30 cellular contexts compared by ENCODE assay signal in the genomic region with DNA sequence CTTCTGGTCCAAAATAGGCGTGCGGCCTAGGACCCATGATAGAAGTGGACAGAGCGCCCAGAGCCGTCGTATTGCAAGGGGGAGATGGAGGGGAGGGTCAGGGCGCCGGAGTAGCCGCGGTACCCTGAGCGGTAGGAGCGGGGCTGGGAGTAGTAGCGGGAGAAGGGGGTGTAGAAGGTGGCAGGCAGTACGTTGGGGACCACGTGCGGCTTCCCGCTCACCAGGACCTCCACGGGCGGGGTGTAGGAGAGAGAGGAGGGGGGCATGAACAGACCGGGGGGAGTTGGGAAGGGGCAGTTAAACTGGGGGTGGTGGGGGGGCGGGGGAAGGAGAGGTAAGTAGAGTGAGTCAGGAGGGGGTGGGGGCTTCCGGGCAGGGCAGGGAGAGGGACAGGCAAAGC. TPM values are rescaled to one million over a fixed set of nuclear protein-coding genes. Genes with fewer than 3 reads are reported as not detected.
DNase-seq lines count a peak whose midpoint lies in the region; ATAC-seq and TF ChIP-seq lines count a peak whose summit lies in the region.
"Had no signal": no experiment of that assay in that cellular context is flagged by ENCODE, and none has a peak within 500 bp of the region (broad histone marks: within the 10 kb centered on the region; RNA-seq: fewer than 3 reads in every experiment).

No MANE protein-coding gene starts in this region.

- H3K4me1 ChIP-seq in breast epithelium = peaks cover 0 to 6% of the 10 kb centered on the region in 2 donors
- H3K4me1 ChIP-seq in stomach = peaks cover 29 to 62% (median 41%) of the 10 kb centered on the region in 4 donors

- H3K27me3 ChIP-seq in breast epithelium (no peaks in the 10 kb centered on the region), stomach (no peaks in the 10 kb centered on the region)
- H3K27me3 ChIP-seq: cardiac muscle cell, upper lobe of left lung had no signal

- TF ChIP-seq CTCF in MCF 10A (IDR thresholded peaks at IDR 0.05; ENCODE audit: unreplicated experiment) (no peak), breast epithelium (IDR thresholded peaks at IDR 0.05) (no peak), stomach (IDR thresholded peaks at IDR 0.05) (no peak), osteocyte (IDR thresholded peaks at IDR 0.05) (no peak)

- peaks cover 45% of the 10 kb centered on the region for H3K36me3 Mint-ChIP-seq in MCF 10A (ENCODE audit: insufficient read depth, unreplicated experiment)
- peaks cover 5% of the 10 kb centered on the region for H3K36me3 Mint-ChIP-seq in T-helper 17 cell (ENCODE audit: low read depth)
- peaks cover 16% of the 10 kb centered on the region for H3K36me3 Mint-ChIP-seq in memory B cell
- peaks cover 12% of the 10 kb centered on the region for H3K36me3 Mint-ChIP-seq in osteocyte (ENCODE audit: unreplicated experiment)

- H3K4me3 ChIP-seq in breast epithelium (no peak overlapping the region), stomach (no peak overlapping the region)
- H3K4me3 ChIP-seq: BLaER1, cardiac muscle cell, coronary artery, skin epidermis, upper lobe of left lung had no signal

- H3K27me3 Mint-ChIP-seq in MCF 10A (ENCODE audit: insufficient read depth, unreplicated experiment) (no peaks in the 10 kb centered on the region), T-helper 17 cell (no peaks in the 10 kb centered on the region), memory B cell (peaks cover 2% of the 10 kb centered on the region), osteocyte (ENCODE audit: unreplicated experiment) (no peaks in the 10 kb centered on the region)

- H3K27ac Mint-ChIP-seq in MCF 10A (ENCODE audit: low read depth, unreplicated experiment) (peak overlapping the region; percentile 50), T-helper 17 cell (peak overlapping the region; percentile 78), memory B cell (peak overlapping the region; percentile 86), osteocyte (ENCODE audit: unreplicated experiment) (no peak overlapping the region)
- H3K27ac Mint-ChIP-seq: activated T-helper 1 cell treated with anti-CD3 and anti-CD28 coated beads, Interleukin-12 subunit alpha, Interleukin-12 subunit beta, Interleukin-2, Interleukin-4 antibody, amounts not matched to agents 30 ng/mL and 10 ng/mL and 1 ng/mL, durations not matched to agents 14 hours and 24 hours and 36 hours had no signal

- POLR2A ChIA-PET in MCF 10A (lab: Yijun Ruan, JAX) = interaction anchor here (0.8 to 4.6 kb wide), 9 partner anchors 9 to 55 kb away, joined by 3 to 56 read pairs (median 7); partner anchors contain the start of gene ST6GALNAC2

- H3K27ac ChIP-seq in breast epithelium (peak overlapping the region in 1 of 2 donors; percentile 77), stomach (peak overlapping the region in 4 of 5 donors; percentile 50 to 65 (median 56))
- H3K27ac ChIP-seq: BLaER1, cardiac muscle cell, coronary artery had no signal

- H3K4me3 Mint-ChIP-seq in MCF 10A (ENCODE audit: unreplicated experiment) (no peak overlapping the region), T-helper 17 cell (peak overlapping the region; percentile 19), memory B cell (peak overlapping the region; percentile 15), osteocyte (ENCODE audit: unreplicated experiment) (no peak overlapping the region)
- H3K4me3 Mint-ChIP-seq: activated T-helper 1 cell treated with anti-CD3 and anti-CD28 coated beads, Interleukin-12 subunit alpha, Interleukin-12 subunit beta, Interleukin-2, Interleukin-4 antibody, amounts not matched to agents 30 ng/mL and 10 ng/mL and 1 ng/mL, durations not matched to agents 14 hours and 24 hours and 36 hours; IgD-negative memory B cell had no signal

- H3K9me3 ChIP-seq in breast epithelium = no peaks in the 10 kb centered on the region
- H3K9me3 ChIP-seq in T-helper 17 cell (ENCODE audit: control insufficient read depth, low read length, poor library complexity, severe bottlenecking) = no peaks in the 10 kb centered on the region
- H3K9me3 ChIP-seq in stomach = no peaks in the 10 kb centered on the region
- H3K9me3 ChIP-seq: upper lobe of left lung had no signal

- no peak for DNase-seq in MCF 10A (ENCODE audit: unreplicated experiment)
- DNase-seq in breast epithelium (ENCODE audit: low spot score in 2 of 2) = no peak
- no peak for DNase-seq in T-helper 17 cell
- no peak for DNase-seq in memory B cell (ENCODE audit: low spot score in 2 of 2)
- no peak for DNase-seq in stomach
- DNase-seq in osteocyte (ENCODE audit: extremely low spot score, unreplicated experiment) = no peak
- no peak for DNase-seq in DMS 273 treated with DMSO at 0.1 percent for 48 hours (lab: John Stamatoyannopoulos, UW)
- DNase-seq: activated CD4-positive, alpha-beta T cell treated with anti-CD3 and anti-CD28 coated beads, Interleukin-2, amount 50 U/mL, for 1 hour; activated naive CD4-positive, alpha-beta T cell treated with anti-CD3 and anti-CD28 coated beads, Interleukin-2, amount 50 U/mL, for 16 hours; COR-L47; DND-41; left cardiac atrium; mesendoderm; NCI-H1092 treated with DMSO at 0.1 percent for 48 hours; NCI-H187 treated with DMSO at 0.1 percent for 48 hours; NCI-H2171 treated with DMSO at 0.1 percent for 48 hours; NK-92 treated with Interleukin-12 subunit alpha and Interleukin-12 subunit beta, amount 100 ng/mL, for 24 hours; SHP77; T-helper 9 cell; upper lobe of left lung had no signal

- TF ChIP-seq POLR2A in breast epithelium (IDR thresholded peaks at IDR 0.05) (no peak), stomach (IDR thresholded peaks at IDR 0.05) (no peak)

- intact Hi-C loops in MCF 10A (cut with micrococcal nuclease) (no loop called here), breast epithelium (cut with DNase I; ENCODE audit: low total_unique reads) (no loop called here), stomach (cut with DNase I; ENCODE audit: low total_unique reads) (no loop called here)

- CTCF ChIA-PET in MCF 10A (lab: Yijun Ruan, JAX) = interaction anchor here (0.8 kb wide), 1 partner anchor 55 kb away, joined by 3 read pairs; no protein-coding TSS in a partner anchor

- H3K9me3 Mint-ChIP-seq in MCF 10A (ENCODE audit: unreplicated experiment) (no peaks in the 10 kb centered on the region), memory B cell (no peaks in the 10 kb centered on the region), osteocyte (ENCODE audit: unreplicated experiment) (no peaks in the 10 kb centered on the region)
- H3K9me3 Mint-ChIP-seq: activated T-helper 1 cell treated with anti-CD3 and anti-CD28 coated beads, Interleukin-12 subunit alpha, Interleukin-12 subunit beta, Interleukin-2, Interleukin-4 antibody, amounts not matched to agents 30 ng/mL and 10 ng/mL and 1 ng/mL, durations not matched to agents 14 hours and 24 hours and 36 hours; IgD-negative memory B cell had no signal

- H3K4me1 Mint-ChIP-seq in MCF 10A (ENCODE audit: insufficient read depth, unreplicated experiment) = peaks cover 23% of the 10 kb centered on the region
- H3K4me1 Mint-ChIP-seq in T-helper 17 cell = peaks cover 26% of the 10 kb centered on the region
- peaks cover 37% of the 10 kb centered on the region for H3K4me1 Mint-ChIP-seq in memory B cell
- H3K4me1 Mint-ChIP-seq in osteocyte (ENCODE audit: unreplicated experiment) = peaks cover 12% of the 10 kb centered on the region

- BruUV-seq in MCF 10A (replicated peaks; lab: Mats Ljungman, UMichigan) = no TSS peak

- WGBS in stomach, 5 donors = 46 to 63% (median 60%) methylated on average over 15 to 21 of the region's 21 CpGs

- H3K36me3 ChIP-seq in breast epithelium (no peaks in the 10 kb centered on the region), stomach (peaks cover 6 to 29% (median 27%) of the 10 kb centered on the region in 4 donors)

- TF ChIP-seq EP300 in stomach (IDR thresholded peaks at IDR 0.05) = no peak

- ATAC-seq in T-helper 17 cell = no peak
- no peak for ATAC-seq in memory B cell (ENCODE audit: low read depth)
- ATAC-seq in GM19328 (IDR thresholded peaks at IDR 0.05; ENCODE audit: unreplicated experiment) = no peak

RNA-seq across cellular contexts. Expression of gene ST6GALNAC2, which starts 16.9 kb away (rescaled TPM):
- total RNA-seq in MCF 10A (2022) = 5.0 and 7.7 TPM in 2 replicates
- total RNA-seq in breast epithelium = 10 to 100 TPM; 10.5 to 39.8 (median 12.0) TPM
- 1 to 10 TPM in 1 of 2 donors, under 1 TPM in 1; 0.68 to 2.2 TPM for total RNA-seq in T-helper 17 cell
- 10 to 100 TPM in 2 of 5 donors, 1 to 10 TPM in 3; 1.2 to 17.8 (median 3.6) TPM for total RNA-seq in stomach
- 10 to 100 TPM in 1 of 3 donors, 1 to 10 TPM in 2; 3.9 to 17.1 (median 5.5) TPM for polyA plus RNA-seq in stomach
- total RNA-seq in osteocyte = 1.9 and 3.3 TPM in 2 replicates
- total RNA-seq: A673; activated T-helper 1 cell treated with anti-CD3 and anti-CD28 coated beads, Interleukin-12 subunit alpha, Interleukin-12 subunit beta, Interleukin-2, Interleukin-4 antibody, amounts not matched to agents 30 ng/mL and 10 ng/mL and 1 ng/mL, durations not matched to agents 14 hours and 24 hours and 36 hours; frontal cortex had no signal

RNA-seq across cellular contexts. Expression of gene PRCD, which starts 28.9 kb away (rescaled TPM):
- total RNA-seq in MCF 10A (2022) = not detected in 2 replicates
- total RNA-seq in breast epithelium = 1 to 10 TPM; 1.5 to 7.2 (median 4.9) TPM
- total RNA-seq in T-helper 17 cell = 1 to 10 TPM in 1 of 2 donors, not detected in 1; 1.1 TPM
- 1 to 10 TPM in 1 of 5 donors, under 1 TPM in 1, not detected in 3; 0.72 to 5.7 TPM for total RNA-seq in stomach
- 10 to 100 TPM in 1 of 3 donors, 1 to 10 TPM in 2; 3.6 to 12.2 (median 4.2) TPM for polyA plus RNA-seq in stomach
- total RNA-seq in osteocyte = 1.3 and 1.4 TPM in 2 replicates
- total RNA-seq: A673; activated T-helper 1 cell treated with anti-CD3 and anti-CD28 coated beads, Interleukin-12 subunit alpha, Interleukin-12 subunit beta, Interleukin-2, Interleukin-4 antibody, amounts not matched to agents 30 ng/mL and 10 ng/mL and 1 ng/mL, durations not matched to agents 14 hours and 24 hours and 36 hours; myocyte had no signal

RNA-seq across cellular contexts. Expression of gene CYGB, which starts 31.3 kb away (rescaled TPM):
- total RNA-seq in MCF 10A (2022) = not detected in 2 replicates
- 10 to 100 TPM in 2 of 3 donors, 1 to 10 TPM in 1; 5.9 to 37.4 (median 27.2) TPM for total RNA-seq in breast epithelium
- total RNA-seq in T-helper 17 cell = not detected
- 10 to 100 TPM in 3 of 5 donors, 1 to 10 TPM in 1, not detected in 1; 6.8 to 40.4 (median 28.4) TPM for total RNA-seq in stomach
- polyA plus RNA-seq in stomach = 100 to 1,000 TPM in 1 of 3 donors, 10 to 100 TPM in 1, 1 to 10 TPM in 1; 9.9 to 101 (median 65.1) TPM
- total RNA-seq in osteocyte = 8.6 and 9.1 TPM in 2 replicates
- total RNA-seq: activated T-helper 1 cell treated with anti-CD3 and anti-CD28 coated beads, Interleukin-12 subunit alpha, Interleukin-12 subunit beta, Interleukin-2, Interleukin-4 antibody, amounts not matched to agents 30 ng/mL and 10 ng/mL and 1 ng/mL, durations not matched to agents 14 hours and 24 hours and 36 hours had no signal

Comparison
In these comparisons a context has a peak if more than half of its experiments do, and no peak if none do; other contexts are left out.
1. H3K4me3 Mint-ChIP-seq: peak in T-helper 17 cell (single experiment) and memory B cell (single experiment); none in MCF 10A (single experiment) and osteocyte (single experiment).